26 cellular contexts compared by ENCODE assay signal in genomic region chrX:23861215-23861896, GRCh38. TPM values are rescaled to one million over a fixed set of nuclear protein-coding genes. Genes with fewer than 3 reads are reported as not detected.
DNase-seq lines count a peak whose midpoint lies in the region; ATAC-seq and TF ChIP-seq lines count a peak whose summit lies in the region.
"Had no signal": no experiment of that assay in that cellular context is flagged by ENCODE, and none has a peak within 500 bp of the region (broad histone marks: within the 10 kb centered on the region; RNA-seq: fewer than 3 reads in every experiment).

No MANE protein-coding gene starts in this region.

- peaks cover 0 to 12% (median 0%) of the 10 kb centered on the region in 3 donors for H3K36me3 ChIP-seq in esophagus squamous epithelium
- H3K36me3 ChIP-seq: adrenal gland, left ventricle myocardium inferior had no signal

- no peak for TF ChIP-seq POLR2A in esophagus squamous epithelium (IDR thresholded peaks at IDR 0.05)

- TF ChIP-seq CTCF in GM13976 (IDR thresholded peaks at IDR 0.05; ENCODE audit: borderline replicate concordance, control extremely low read depth, extremely low read depth, insufficient read depth, missing control alignments) (no peak), nephron progenitor cell (IDR thresholded peaks at IDR 0.05) (no peak), esophagus squamous epithelium (IDR thresholded peaks at IDR 0.05) (no peak)
- TF ChIP-seq CTCF in activated CD8-positive, alpha-beta T cell treated with anti-CD3 and anti-CD28 coated beads for 36 hours (IDR thresholded peaks at IDR 0.05) = no peak

- 80 to 89% methylated on average over 1 to 6 of the region's 6 CpGs for WGBS in esophagus squamous epithelium, 2 donors

- DNase-seq in GM13976 (ENCODE audit: low spot score) (peak; percentile 31), nephron progenitor cell (no peak), esophagus squamous epithelium (lab: John Stamatoyannopoulos, UW) (no peak), NCI-H510A treated with DMSO at 0.1 percent for 48 hours (lab: John Stamatoyannopoulos, UW) (no peak)
- DNase-seq in activated CD8-positive, alpha-beta T cell treated with anti-CD3 and anti-CD28 coated beads for 36 hours = peak; percentile 32
- DNase-seq in activated CD4-positive, alpha-beta T cell treated with anti-CD3 and anti-CD28 coated beads, Interleukin-2, amount 10 ng/mL, durations not matched to agents 24 days and 14 days = no peak
- DNase-seq: activated T-cell treated with anti-CD3 and anti-CD28 coated beads, Interleukin-2, amount 50 U/mL, for 4 hours; adrenal gland; glutamatergic neuron; H7; islet precursor cell; left ventricle myocardium inferior; NCI-H1436 treated with DMSO at 0.1 percent for 48 hours; NCI-H2107; NCI-H774 had no signal

- CTCF ChIA-PET in activated CD8-positive, alpha-beta T cell treated with anti-CD3 and anti-CD28 coated beads for 36 hours (lab: Charles Lee) = interaction anchor here (1.3 to 1.6 kb wide), 2 partner anchors 12 to 64 kb away, joined by 3 to 5 read pairs; no protein-coding TSS in a partner anchor

- POLR2A ChIA-PET in activated CD8-positive, alpha-beta T cell treated with anti-CD3 and anti-CD28 coated beads for 36 hours (lab: Charles Lee) = no interaction called here

- H3K4me3 ChIP-seq in esophagus squamous epithelium = no peak overlapping the region
- H3K4me3 ChIP-seq: adrenal gland, BLaER1, left ventricle myocardium inferior, tibial nerve had no signal

- H3K27ac Mint-ChIP-seq in activated CD8-positive, alpha-beta T cell treated with anti-CD3 and anti-CD28 coated beads for 36 hours = no peak overlapping the region
- peak overlapping the region; percentile 45 for H3K27ac Mint-ChIP-seq in nephron progenitor cell
- H3K27ac Mint-ChIP-seq in activated CD4-positive, alpha-beta T cell treated with anti-CD3 and anti-CD28 coated beads, Interleukin-2, amount 10 ng/mL, durations not matched to agents 24 days and 14 days = no peak overlapping the region
- H3K27ac Mint-ChIP-seq: brain had no signal

- no peak overlapping the region for H3K4me3 Mint-ChIP-seq in activated CD8-positive, alpha-beta T cell treated with anti-CD3 and anti-CD28 coated beads for 36 hours
- H3K4me3 Mint-ChIP-seq in nephron progenitor cell = no peak overlapping the region
- no peak overlapping the region for H3K4me3 Mint-ChIP-seq in activated CD4-positive, alpha-beta T cell treated with anti-CD3 and anti-CD28 coated beads, Interleukin-2, amount 10 ng/mL, durations not matched to agents 24 days and 14 days
- H3K4me3 Mint-ChIP-seq: activated T-cell treated with anti-CD3 and anti-CD28 coated beads, Interleukin-2, amount 50 U/mL, for 4 hours; brain had no signal

- in situ Hi-C loops in GM13976 (cut with MboI; ENCODE audit: low sequenced_read_pairs, unreplicated experiment) = no loop called here

- no peaks in the 10 kb centered on the region for H3K9me3 ChIP-seq in esophagus squamous epithelium
- H3K9me3 ChIP-seq: adrenal gland, BLaER1, left ventricle myocardium inferior, tibial nerve had no signal

- intact Hi-C loops in activated CD8-positive, alpha-beta T cell treated with anti-CD3 and anti-CD28 coated beads for 36 hours (cut with micrococcal nuclease) = no loop called here
- intact Hi-C loops in esophagus squamous epithelium (cut with DNase I) = no loop called here
- intact Hi-C loops in activated CD4-positive, alpha-beta T cell treated with anti-CD3 and anti-CD28 coated beads, Interleukin-2, amount 10 ng/mL, durations not matched to agents 24 days and 14 days (cut with micrococcal nuclease) = no loop called here

- H3K9me3 Mint-ChIP-seq in activated CD8-positive, alpha-beta T cell treated with anti-CD3 and anti-CD28 coated beads for 36 hours = no peaks in the 10 kb centered on the region
- H3K9me3 Mint-ChIP-seq in nephron progenitor cell = peaks cover 12% of the 10 kb centered on the region
- H3K9me3 Mint-ChIP-seq in activated CD4-positive, alpha-beta T cell treated with anti-CD3 and anti-CD28 coated beads, Interleukin-2, amount 10 ng/mL, durations not matched to agents 24 days and 14 days = no peaks in the 10 kb centered on the region
- H3K9me3 Mint-ChIP-seq: activated T-cell treated with anti-CD3 and anti-CD28 coated beads, Interleukin-2, amount 50 U/mL, for 4 hours; brain had no signal

- H3K4me1 ChIP-seq in esophagus squamous epithelium = no peaks in the 10 kb centered on the region
- H3K4me1 ChIP-seq: adrenal gland, BLaER1, left ventricle myocardium inferior, tibial nerve had no signal

- H3K27me3 ChIP-seq in esophagus squamous epithelium = no peaks in the 10 kb centered on the region
- H3K27me3 ChIP-seq: adrenal gland, BLaER1 had no signal

- peaks cover 9% of the 10 kb centered on the region for H3K36me3 Mint-ChIP-seq in activated CD8-positive, alpha-beta T cell treated with anti-CD3 and anti-CD28 coated beads for 36 hours (ENCODE audit: low read depth)
- peaks cover 93% of the 10 kb centered on the region for H3K36me3 Mint-ChIP-seq in nephron progenitor cell (ENCODE audit: low read depth)
- H3K36me3 Mint-ChIP-seq in activated CD4-positive, alpha-beta T cell treated with anti-CD3 and anti-CD28 coated beads, Interleukin-2, amount 10 ng/mL, durations not matched to agents 24 days and 14 days (ENCODE audit: low read depth) = peaks cover 7% of the 10 kb centered on the region

- H3K4me1 Mint-ChIP-seq in activated CD8-positive, alpha-beta T cell treated with anti-CD3 and anti-CD28 coated beads for 36 hours (ENCODE audit: low read depth) = peaks cover 4% of the 10 kb centered on the region
- H3K4me1 Mint-ChIP-seq in nephron progenitor cell = peaks cover 14% of the 10 kb centered on the region
- no peaks in the 10 kb centered on the region for H3K4me1 Mint-ChIP-seq in activated CD4-positive, alpha-beta T cell treated with anti-CD3 and anti-CD28 coated beads, Interleukin-2, amount 10 ng/mL, durations not matched to agents 24 days and 14 days
- H3K4me1 Mint-ChIP-seq: brain had no signal

- no peak overlapping the region for H3K27ac ChIP-seq in esophagus squamous epithelium
- H3K27ac ChIP-seq: adrenal gland, BLaER1, epithelial cell of prostate, left ventricle myocardium inferior, tibial nerve had no signal

- H3K27me3 Mint-ChIP-seq in activated CD8-positive, alpha-beta T cell treated with anti-CD3 and anti-CD28 coated beads for 36 hours = no peaks in the 10 kb centered on the region
- no peaks in the 10 kb centered on the region for H3K27me3 Mint-ChIP-seq in nephron progenitor cell (ENCODE audit: low read depth, poor library complexity)
- H3K27me3 Mint-ChIP-seq in activated CD4-positive, alpha-beta T cell treated with anti-CD3 and anti-CD28 coated beads, Interleukin-2, amount 10 ng/mL, durations not matched to agents 24 days and 14 days = no peaks in the 10 kb centered on the region
- H3K27me3 Mint-ChIP-seq: brain had no signal

- ATAC-seq in GM21576 (IDR thresholded peaks at IDR 0.05; ENCODE audit: unreplicated experiment) = peak; percentile 68
- peak; percentile 80 for ATAC-seq in activated CD8-positive, alpha-beta T cell treated with anti-CD3 and anti-CD28 coated beads for 36 hours
- ATAC-seq: activated T-cell treated with anti-CD3 and anti-CD28 coated beads, Interleukin-2, amount 50 U/mL, for 4 hours had no signal

RNA-seq across cellular contexts. Expression of gene APOO, which starts 46.4 kb away (rescaled TPM):
- total RNA-seq in activated CD8-positive, alpha-beta T cell treated with anti-CD3 and anti-CD28 coated beads for 36 hours = 10 to 100 TPM; 34.1 to 35.7 TPM
- total RNA-seq in esophagus squamous epithelium = 10 to 100 TPM; 10.5 to 25.1 (median 13.7) TPM
- 27.1 and 33.7 TPM in 2 replicates for total RNA-seq in activated CD4-positive, alpha-beta T cell treated with anti-CD3 and anti-CD28 coated beads, Interleukin-2, amount 10 ng/mL, durations not matched to agents 24 days and 14 days

RNA-seq across cellular contexts. Expression of gene CXorf58, which starts 46.5 kb away (rescaled TPM):
- total RNA-seq in activated CD8-positive, alpha-beta T cell treated with anti-CD3 and anti-CD28 coated beads for 36 hours = under 1 TPM in 1 of 2 experiments, not detected in 1; 0.14 TPM
- under 1 TPM in 2 of 4 donors, not detected in 2; 0.15 to 0.95 TPM for total RNA-seq in esophagus squamous epithelium
- total RNA-seq in activated CD4-positive, alpha-beta T cell treated with anti-CD3 and anti-CD28 coated beads, Interleukin-2, amount 10 ng/mL, durations not matched to agents 24 days and 14 days = not detected in 2 replicates
- total RNA-seq: activated CD8-positive, alpha-beta memory T cell treated with anti-CD3 and anti-CD28 coated beads for 36 hours; H7; mesenteric fat pad; myocyte; pulmonary artery endothelial cell; RPMI7951; T-helper 1 cell treated with Interleukin-12 subunit alpha and Interleukin-12 subunit beta and Interleukin-4 antibody, amounts not matched to agents 30 ng/mL and 1 ng/mL, for 36 hours had no signal

Comparison
In these comparisons a context has a peak if more than half of its experiments do, and no peak if none do; other contexts are left out.
1. DNase-seq: peak in GM13976 (single experiment) and activated CD8-positive, alpha-beta T cell treated with anti-CD3 and anti-CD28 coated beads for 36 hours (single experiment); none in nephron progenitor cell (single experiment), esophagus squamous epithelium (single experiment), activated CD4-positive, alpha-beta T cell treated with anti-CD3 and anti-CD28 coated beads, Interleukin-2, amount 10 ng/mL, durations not matched to agents 24 days and 14 days (single experiment) and NCI-H510A treated with DMSO at 0.1 percent for 48 hours (single experiment).